ENCODE assay signal across 1 cellular context in genomic region chr20:38304845-38305447, GRCh38.
TF ChIP-seq lines count a peak whose summit lies in the region.

No MANE protein-coding gene starts in this region.

TF ChIP-seq in endothelial cell of umbilical vein, 7 proteins besides CTCF, POLR2A, EP300 and RAD21 (continued from another document):
- no peak for TF ChIP-seq EZH2 (IDR thresholded peaks at IDR 0.05; ENCODE audit: borderline replicate concordance, low read depth, low read length, severe bottlenecking)
- no peak for TF ChIP-seq GATA2 (IDR thresholded peaks at IDR 0.05; ENCODE audit: insufficient read depth, insufficient read length, low read depth, low read length)
- TF ChIP-seq POLR2AphosphoS5 (IDR thresholded peaks at IDR 0.05; ENCODE audit: insufficient read depth, low read depth, low read length), result no peak
